In the genomic region with DNA sequence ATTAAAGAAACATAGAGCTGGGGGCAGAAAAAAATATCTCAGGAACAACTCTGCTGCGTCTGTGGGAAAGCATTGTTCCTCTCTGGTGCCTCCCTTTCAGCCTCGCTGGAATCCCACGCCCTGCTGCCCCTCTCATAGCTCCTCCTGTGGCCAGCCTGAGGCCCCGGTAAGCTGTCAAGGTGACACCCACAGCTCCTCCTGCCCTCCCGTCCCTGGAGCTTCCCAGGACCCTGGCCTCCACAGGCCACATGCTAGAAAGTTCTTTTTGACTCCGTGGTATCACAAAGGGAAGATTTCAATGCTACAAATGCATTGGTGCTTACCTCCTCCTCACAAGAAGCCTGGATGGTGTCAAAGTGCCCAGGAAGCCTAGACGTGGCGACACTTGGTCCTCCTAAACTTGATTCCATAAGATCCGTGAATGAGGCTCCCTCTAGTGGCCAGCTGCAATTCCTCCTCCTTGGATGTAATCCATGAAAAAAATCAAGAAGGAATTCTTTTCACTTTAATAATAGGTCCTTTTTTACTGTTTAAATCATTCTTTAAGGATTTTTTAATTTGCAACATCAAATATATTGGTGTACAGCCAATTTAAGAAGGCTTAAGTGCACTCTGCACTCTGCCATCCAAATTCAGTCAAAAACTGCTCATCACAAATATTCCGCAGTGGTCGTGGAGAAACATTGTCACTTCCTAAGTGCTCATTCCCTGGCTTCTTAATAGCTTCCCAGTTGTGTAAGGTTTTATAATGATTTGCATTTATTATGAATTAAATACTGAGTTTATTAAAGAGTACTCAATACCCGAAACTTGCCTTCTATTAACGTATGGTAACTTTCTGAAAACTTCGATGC, we compare ENCODE assay signal across 7 cellular contexts.
DNase-seq lines count a peak whose midpoint lies in the region; ATAC-seq and TF ChIP-seq lines count a peak whose summit lies in the region.

No MANE protein-coding gene starts in this region.

- TF ChIP-seq POLR2A in sigmoid colon (IDR thresholded peaks at IDR 0.05): no peak

- no TSS peak for BruUV-seq in PC-3 (replicated peaks; lab: Mats Ljungman, UMichigan)

- H3K79me2 ChIP-seq in KMS-11 (ENCODE audit: insufficient read depth, low read depth) (no peaks in the 10 kb centered on the region), PC-3 (ENCODE audit: low read length) (no peaks in the 10 kb centered on the region), hepatocyte (no peaks in the 10 kb centered on the region)

- DNase-seq in GM04504 (ENCODE audit: low read depth): peak; percentile 28
- DNase-seq in PC-3: peak; percentile 84
- peak in 47 of 58 donors; percentile 13 to 85 (median 40) for DNase-seq in anterior cingulate cortex (lab: John Stamatoyannopoulos, UW)
- DNase-seq in hepatocyte (ENCODE audit: low spot score): peak; percentile 90
- DNase-seq in sigmoid colon: peak; percentile 86

- no peaks in the 10 kb centered on the region for H3K27me3 ChIP-seq in KMS-11 (ENCODE audit: insufficient read depth, low read depth)
- H3K27me3 ChIP-seq in PC-3 (ENCODE audit: low read length): peaks cover 43% of the 10 kb centered on the region
- H3K27me3 ChIP-seq in hepatocyte: peaks cover 5% of the 10 kb centered on the region
- H3K27me3 ChIP-seq in sigmoid colon: no peaks in the 10 kb centered on the region

- no peaks in the 10 kb centered on the region for H3K4me1 ChIP-seq in KMS-11 (ENCODE audit: low read depth, poor library complexity, severe bottlenecking)
- peaks cover 10% of the 10 kb centered on the region; the same call in 1 of the 2 replicates for H3K4me1 ChIP-seq in PC-3 (ENCODE audit: insufficient read depth, low read length)
- no peaks in the 10 kb centered on the region for H3K4me1 ChIP-seq in hepatocyte (ENCODE audit: insufficient read depth)
- peaks cover 0 to 6% (median 0%) of the 10 kb centered on the region in 4 donors for H3K4me1 ChIP-seq in sigmoid colon

- no peak for TF ChIP-seq EP300 in sigmoid colon (IDR thresholded peaks at IDR 0.05)

- peak; percentile 90 for TF ChIP-seq CTCF in KMS-11 (conservative IDR thresholded peaks at IDR 0.05; ENCODE audit: low read depth, low read length)
- peak; percentile 98 for TF ChIP-seq CTCF in PC-3 (conservative IDR thresholded peaks at IDR 0.05; ENCODE audit: low read depth, low read length)
- TF ChIP-seq CTCF in hepatocyte (IDR thresholded peaks at IDR 0.05; ENCODE audit: poor library complexity): peak; percentile 93
- TF ChIP-seq CTCF in sigmoid colon (IDR thresholded peaks at IDR 0.05): peak; percentile 52 to 89 (median 77)

- H3K9me3 ChIP-seq in PC-3 (ENCODE audit: low read length) (no peaks in the 10 kb centered on the region), hepatocyte (ENCODE audit: low read depth) (no peaks in the 10 kb centered on the region), sigmoid colon (no peaks in the 10 kb centered on the region)

- H3K9me2 ChIP-seq in PC-3 (replicated peaks; ENCODE audit: low read length) (no peaks in the 10 kb centered on the region), hepatocyte (replicated peaks; ENCODE audit: insufficient read depth) (no peaks in the 10 kb centered on the region)

- peak; percentile 57 for ATAC-seq in PC-3
- no peak for ATAC-seq in HG03460 (IDR thresholded peaks at IDR 0.05; ENCODE audit: unreplicated experiment)

- H3K36me3 ChIP-seq in KMS-11 (ENCODE audit: insufficient read depth): no peaks in the 10 kb centered on the region
- no peaks in the 10 kb centered on the region for H3K36me3 ChIP-seq in PC-3 (ENCODE audit: low read depth, low read length)
- H3K36me3 ChIP-seq in hepatocyte (replicated peaks; ENCODE audit: insufficient read depth, low read depth): no peaks in the 10 kb centered on the region
- no peaks in the 10 kb centered on the region for H3K36me3 ChIP-seq in sigmoid colon

- intact Hi-C loops in PC-3 (cut with micrococcal nuclease): loop anchor here (1.0 to 2.0 kb wide), 2 partner anchors 485 to 980 kb away; no protein-coding TSS in a partner anchor
- intact Hi-C loops in sigmoid colon (cut with DNase I): loop anchor here (1.0 to 10.0 kb wide), 5 partner anchors 71 to 979 kb away; a partner anchor contains a TSS

- no peak overlapping the region for H3K4me2 ChIP-seq in KMS-11
- H3K4me2 ChIP-seq in PC-3 (ENCODE audit: low read length): no peak overlapping the region
- no peak overlapping the region for H3K4me2 ChIP-seq in hepatocyte

- H3K4me3 ChIP-seq in KMS-11 (IDR thresholded peaks at IDR 0.05; ENCODE audit: insufficient read depth, low read depth, low read length) (no peak overlapping the region), PC-3 (ENCODE audit: low read length) (no peak overlapping the region), hepatocyte (no peak overlapping the region), sigmoid colon (no peak overlapping the region)

- WGBS in hepatocyte (ENCODE audit: low lambda C conversion rate, missing lambda C conversion rate): 34% methylated on average over 14 of the region's 14 CpGs
- 33 to 43% methylated on average over 14 of the region's 14 CpGs for WGBS in sigmoid colon, 2 donors

- POLR2A ChIA-PET in PC-3 (lab: Charles Lee; ENCODE audit: unreplicated experiment): no interaction called here

- H4K20me1 ChIP-seq in KMS-11 (ENCODE audit: insufficient read depth) (no peaks in the 10 kb centered on the region), PC-3 (ENCODE audit: low read length) (0 out of 2 replicates have a peak, but pooled peaks cover 3% of the 10 kb centered on the region), hepatocyte (ENCODE audit: insufficient read depth, poor library complexity, severe bottlenecking) (no peaks in the 10 kb centered on the region)

- H3K27ac ChIP-seq in KMS-11 (no peak overlapping the region), PC-3 (ENCODE audit: low read length) (no peak overlapping the region), hepatocyte (no peak overlapping the region), sigmoid colon (no peak overlapping the region)

- CTCF ChIA-PET in PC-3 (lab: Charles Lee): interaction anchor here (0.6 kb wide), 1 partner anchor 973 kb away, joined by 3 read pairs; no protein-coding TSS in a partner anchor

- H3F3A ChIP-seq in PC-3 (ENCODE audit: low read length, unreplicated experiment): peaks cover 8% of the 10 kb centered on the region

- no peak overlapping the region for H2AFZ ChIP-seq in KMS-11 (ENCODE audit: low read depth)
- H2AFZ ChIP-seq in PC-3 (ENCODE audit: low read length): no peak overlapping the region
- H2AFZ ChIP-seq in hepatocyte: no peak overlapping the region

- H3K9ac ChIP-seq in KMS-11 (no peak overlapping the region), PC-3 (ENCODE audit: low read length) (no peak overlapping the region)

Comparison
In these comparisons a context has a peak if more than half of its experiments do, and no peak if none do; other contexts are left out.
1. DNase-seq: peak in every context shown above with its lines; median percentile 90 in hepatocyte; 86 in sigmoid colon; 84 in PC-3; 40 in anterior cingulate cortex; 28 in GM04504.